ENCODE assay signal across 18 cellular contexts in genomic region chr1:21240706-21241105, GRCh38.
"Had no signal": no experiment of that assay in that cellular context is flagged by ENCODE, and none has a peak within 500 bp of the region (broad histone marks: within the 10 kb centered on the region; RNA-seq: fewer than 3 reads in every experiment).

No MANE protein-coding gene starts in this region.

- H3K9me3 Mint-ChIP-seq: memory B cell, nephron, type B pancreatic cell had no signal

- H3K27ac Mint-ChIP-seq: memory B cell, naive B cell, nephron, type B pancreatic cell had no signal

- H3K27ac ChIP-seq: gastrocnemius medialis, heart right ventricle, lower lobe of right lung, ovary, right atrium auricular region had no signal

- ATAC-seq: esophagus mucosa, gastrocnemius medialis, heart right ventricle, left lobe of liver, lower lobe of right lung had no signal

- H3K27me3 ChIP-seq: gastrocnemius medialis, heart right ventricle, ovary, right atrium auricular region had no signal

- H3K9me3 ChIP-seq: gastrocnemius medialis, heart right ventricle, lower lobe of right lung, ovary, right atrium auricular region had no signal

- H3K36me3 ChIP-seq: ovary had no signal

- H3K4me3 Mint-ChIP-seq: memory B cell, naive B cell, nephron, type B pancreatic cell had no signal

- H3K27me3 Mint-ChIP-seq: memory B cell, naive B cell, type B pancreatic cell had no signal

- H3K4me1 ChIP-seq: gastrocnemius medialis, lower lobe of right lung had no signal

- DNase-seq: cortex of kidney; effector memory CD4-positive, alpha-beta T cell; gastrocnemius medialis; heart right ventricle; hypothalamus; kidney glomerular epithelial cell; lower lobe of right lung; naive B cell; ovary; stimulated activated CD4-positive, alpha-beta T cell treated with anti-CD3 and anti-CD28 coated beads, Interleukin-2, amount 100 ng/mL, for 48 hours; stimulated activated naive CD4-positive, alpha-beta T cell treated with Interleukin-2 at 50 U/mL for 16 hours had no signal

- H3K4me1 Mint-ChIP-seq: memory B cell, naive B cell had no signal

- H3K4me3 ChIP-seq: gastrocnemius medialis, heart right ventricle, lower lobe of right lung, ovary, right atrium auricular region, smooth muscle cell had no signal
